11 cellular contexts compared by ENCODE assay signal in the genomic region with DNA sequence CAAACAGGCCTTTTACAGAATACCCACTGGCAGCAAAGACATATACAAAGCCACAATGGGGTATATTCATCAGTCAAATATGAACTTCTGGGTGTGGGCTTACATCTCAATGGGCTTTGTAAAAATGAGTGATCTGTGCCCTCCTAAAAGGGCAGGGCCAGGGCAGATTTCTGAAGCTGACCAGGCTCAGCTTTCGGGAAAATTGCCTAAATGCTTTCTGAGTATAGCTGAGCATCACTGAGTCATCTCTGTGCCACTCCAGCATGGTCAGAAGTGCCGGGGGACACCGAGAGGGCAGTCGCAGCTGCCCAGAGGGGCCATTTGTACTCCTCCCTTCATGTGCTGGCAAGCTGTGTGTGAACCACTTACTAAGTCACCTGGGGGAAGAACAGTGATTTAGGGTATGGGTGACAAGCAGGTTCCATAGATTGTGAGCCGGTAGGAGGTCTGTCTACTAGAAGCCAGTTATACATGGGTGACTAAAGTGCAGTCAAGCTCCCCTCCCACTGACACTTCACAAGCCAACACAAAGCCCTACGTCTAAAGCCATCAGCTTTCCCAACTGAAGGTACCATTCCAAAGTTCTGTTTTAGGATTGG.
A peak's percentile ranks its signal among the peaks of the same experiment; 100 is the strongest.
DNase-seq lines count a peak whose midpoint lies in the region; ATAC-seq and TF ChIP-seq lines count a peak whose summit lies in the region.
"Had no signal": no experiment of that assay in that cellular context is flagged by ENCODE, and none has a peak within 500 bp of the region (broad histone marks: within the 10 kb centered on the region; RNA-seq: fewer than 3 reads in every experiment).

No MANE protein-coding gene starts in this region.

- H3K4me2 ChIP-seq in mesenchymal stem cell (ENCODE audit: low read length, poor library complexity, severe bottlenecking), result no peak overlapping the region

- TF ChIP-seq CTCF in transverse colon (IDR thresholded peaks at IDR 0.05) (no peak), prostate gland (IDR thresholded peaks at IDR 0.05) (no peak), dorsolateral prefrontal cortex (IDR thresholded peaks at IDR 0.05 in 54 of 56, conservative IDR thresholded peaks at IDR 0.05 in 2 of 56; ENCODE audit: low read depth in 1 of 56, partially characterized antibody in 56 of 56) (no peak)

- H3K27ac Mint-ChIP-seq in activated CD8-positive, alpha-beta T cell treated with anti-CD3 and anti-CD28 coated beads, Interleukin-2, amount 10 ng/mL, durations not matched to agents 7 days and 5 days, result peak overlapping the region; percentile 70
- H3K27ac Mint-ChIP-seq: memory B cell had no signal

- H3K27me3 ChIP-seq in right cardiac atrium (ENCODE audit: control insufficient read depth, insufficient read depth) (no peaks in the 10 kb centered on the region), transverse colon (no peaks in the 10 kb centered on the region), prostate gland (replicated peaks; ENCODE audit: insufficient read depth) (no peaks in the 10 kb centered on the region), dorsolateral prefrontal cortex (no peaks in the 10 kb centered on the region), mesenchymal stem cell (ENCODE audit: control insufficient read depth in 1 of 2, insufficient read depth in 1 of 2, low read length in 2 of 2) (no peaks in the 10 kb centered on the region)

- H3K4ac ChIP-seq in mesenchymal stem cell (ENCODE audit: low read depth in 1 of 2, low read length in 2 of 2), result no peak overlapping the region

- H3K9ac ChIP-seq in mesenchymal stem cell (ENCODE audit: low read length), result no peak overlapping the region

- no peak overlapping the region for H4K91ac ChIP-seq in mesenchymal stem cell (ENCODE audit: low read length)

- H3K27me3 Mint-ChIP-seq in activated CD8-positive, alpha-beta T cell treated with anti-CD3 and anti-CD28 coated beads, Interleukin-2, amount 10 ng/mL, durations not matched to agents 7 days and 5 days (ENCODE audit: low read depth), result no peaks in the 10 kb centered on the region

- H4K8ac ChIP-seq in mesenchymal stem cell (ENCODE audit: low read length), result no peak overlapping the region

- no peak overlapping the region for H2AFZ ChIP-seq in mesenchymal stem cell (ENCODE audit: low read depth, low read length)

- H2BK15ac ChIP-seq in mesenchymal stem cell (ENCODE audit: low read depth, poor library complexity, severe bottlenecking), result no peak overlapping the region

- H2BK5ac ChIP-seq in mesenchymal stem cell (ENCODE audit: low read depth, low read length, poor library complexity, severe bottlenecking), result no peak overlapping the region

- no peak for TF ChIP-seq POLR2A in transverse colon (IDR thresholded peaks at IDR 0.05)
- no peak for TF ChIP-seq POLR2A in prostate gland (IDR thresholded peaks at IDR 0.05)

- H3K4me3 ChIP-seq in right cardiac atrium (ENCODE audit: low read length) (no peak overlapping the region), transverse colon (no peak overlapping the region), prostate gland (no peak overlapping the region), dorsolateral prefrontal cortex (no peak overlapping the region), mesenchymal stem cell (ENCODE audit: insufficient read depth in 1 of 2, low read depth in 1 of 2, low read length in 2 of 2) (no peak overlapping the region)

- no peaks in the 10 kb centered on the region for H3K79me1 ChIP-seq in mesenchymal stem cell (replicated peaks; ENCODE audit: low read length, poor library complexity, severe bottlenecking)

- ATAC-seq in Right ventricle myocardium inferior (peak; percentile 73), right cardiac atrium (peak; percentile 68 to 82)
- no peak for ATAC-seq in activated CD8-positive, alpha-beta T cell treated with anti-CD3 and anti-CD28 coated beads, Interleukin-2, amount 10 ng/mL, durations not matched to agents 7 days and 5 days

- H3K4me1 ChIP-seq in right cardiac atrium (ENCODE audit: control insufficient read depth, insufficient read depth, low read length) (no peaks in the 10 kb centered on the region), transverse colon (peaks cover 0 to 8% (median 0%) of the 10 kb centered on the region in 4 donors), prostate gland (replicated peaks) (peaks cover 4% of the 10 kb centered on the region), mesenchymal stem cell (ENCODE audit: control insufficient read depth, insufficient read depth, low read depth, low read length) (peaks cover 3% of the 10 kb centered on the region)

- POLR2A ChIA-PET in activated CD8-positive, alpha-beta T cell treated with anti-CD3 and anti-CD28 coated beads, Interleukin-2, amount 10 ng/mL, durations not matched to agents 7 days and 5 days (lab: Charles Lee), result interaction anchor here (1.6 kb wide), 1 partner anchor 26 kb away, joined by 5 read pairs; no protein-coding TSS in a partner anchor

- no peaks in the 10 kb centered on the region for H3K9me3 ChIP-seq in right cardiac atrium (ENCODE audit: control insufficient read depth, low read length)
- no peaks in the 10 kb centered on the region for H3K9me3 ChIP-seq in transverse colon
- H3K9me3 ChIP-seq in prostate gland, result no peaks in the 10 kb centered on the region
- H3K9me3 ChIP-seq in mesenchymal stem cell (ENCODE audit: control insufficient read depth, low read length), result no peaks in the 10 kb centered on the region

- no peak for TF ChIP-seq EP300 in transverse colon (IDR thresholded peaks at IDR 0.05; ENCODE audit: low read depth)

- peaks cover 17% of the 10 kb centered on the region for H3K36me3 Mint-ChIP-seq in activated CD8-positive, alpha-beta T cell treated with anti-CD3 and anti-CD28 coated beads, Interleukin-2, amount 10 ng/mL, durations not matched to agents 7 days and 5 days (ENCODE audit: low read depth)

- in situ Hi-C loops in transverse colon (cut with MboI; ENCODE audit: low pct_ligation_motif_present in 1 of 4, low pct_unique_long_range_greater_than_20kb in 1 of 4, low sequenced_read_pairs in 3 of 4), result no loop called here

- H3K18ac ChIP-seq in mesenchymal stem cell (ENCODE audit: low read depth in 1 of 2, low read length in 2 of 2), result peak overlapping the region in 1 of 2 experiments; percentile 48

- no peak overlapping the region for H2BK12ac ChIP-seq in mesenchymal stem cell (ENCODE audit: low read length in 2 of 2)

- H3K27ac ChIP-seq in right cardiac atrium (ENCODE audit: low read length) (peak overlapping the region; percentile 11), transverse colon (peak overlapping the region in 3 of 4 donors; percentile 28 to 54 (median 28)), prostate gland (no peak overlapping the region), dorsolateral prefrontal cortex (no peak overlapping the region), mesenchymal stem cell (ENCODE audit: low read length, poor library complexity, severe bottlenecking) (no peak overlapping the region)

- H3K36me3 ChIP-seq in transverse colon (no peaks in the 10 kb centered on the region), prostate gland (no peaks in the 10 kb centered on the region), mesenchymal stem cell (ENCODE audit: control insufficient read depth in 1 of 2, insufficient read depth in 2 of 2, low read depth in 1 of 2, low read length in 2 of 2) (no peaks in the 10 kb centered on the region)

- CTCF ChIA-PET in activated CD8-positive, alpha-beta T cell treated with anti-CD3 and anti-CD28 coated beads, Interleukin-2, amount 10 ng/mL, durations not matched to agents 7 days and 5 days (lab: Charles Lee), result interaction anchor here (1.6 kb wide), 1 partner anchor 19 kb away, joined by 5 read pairs; no protein-coding TSS in a partner anchor

- no peak overlapping the region for H3K4me3 Mint-ChIP-seq in activated CD8-positive, alpha-beta T cell treated with anti-CD3 and anti-CD28 coated beads, Interleukin-2, amount 10 ng/mL, durations not matched to agents 7 days and 5 days
- H3K4me3 Mint-ChIP-seq: memory B cell had no signal

- no peak overlapping the region for H2BK120ac ChIP-seq in mesenchymal stem cell (ENCODE audit: low read depth, low read length)

- intact Hi-C loops in Right ventricle myocardium inferior (cut with DNase I), result no loop called here
- intact Hi-C loops in cardiac septum (cut with DNase I), result no loop called here
- intact Hi-C loops in right cardiac atrium (cut with DNase I), result no loop called here
- intact Hi-C loops in transverse colon (cut with DNase I; ENCODE audit: low total_unique reads), result loop anchor here (5.0 kb wide), 1 partner anchor 237 kb away; no protein-coding TSS in a partner anchor
- intact Hi-C loops in prostate gland (cut with DNase I), result loop anchor here (5.0 kb wide), 1 partner anchor 73 kb away; no protein-coding TSS in a partner anchor
- intact Hi-C loops in dorsolateral prefrontal cortex (cut with DNase I), result no loop called here

- 75% methylated on average over 6 of the region's 6 CpGs for WGBS in right cardiac atrium
- WGBS in transverse colon (ENCODE audit: low coverage in 1 of 2), 2 donors, result 74% methylated on average over 5 of the region's 6 CpGs; no CpG with 5 or more reads in 1 of the 2 donors
- 80% methylated on average over 6 of the region's 6 CpGs for WGBS in prostate gland
- 91% methylated on average over 4 of the region's 6 CpGs for WGBS in mesenchymal stem cell

- H3K4me1 Mint-ChIP-seq in activated CD8-positive, alpha-beta T cell treated with anti-CD3 and anti-CD28 coated beads, Interleukin-2, amount 10 ng/mL, durations not matched to agents 7 days and 5 days (ENCODE audit: low read depth), result peaks cover 60% of the 10 kb centered on the region

- H2AK5ac ChIP-seq in mesenchymal stem cell (ENCODE audit: low read length, severe bottlenecking), result no peak overlapping the region

- DNase-seq in Right ventricle myocardium inferior (ENCODE audit: missing footprints) (no peak), cardiac septum (ENCODE audit: low spot score) (no peak), right cardiac atrium (peak in 2 of 3 donors; percentile 35 to 49), transverse colon (no peak), prostate gland (ENCODE audit: low spot score) (no peak), dorsolateral prefrontal cortex (no peak), mesenchymal stem cell (no peak)
- DNase-seq in activated CD8-positive, alpha-beta T cell treated with anti-CD3 and anti-CD28 coated beads, Interleukin-2, amount 10 ng/mL, durations not matched to agents 7 days and 5 days, result no peak
- DNase-seq: NCI-H524 treated with DMSO at 0.1 percent for 48 hours, retina had no signal

- H3K14ac ChIP-seq in mesenchymal stem cell (ENCODE audit: low read length in 2 of 2), result no peak overlapping the region

- H3K23ac ChIP-seq in mesenchymal stem cell (ENCODE audit: low read length in 2 of 2), result no peak overlapping the region

- H3K9me3 Mint-ChIP-seq in activated CD8-positive, alpha-beta T cell treated with anti-CD3 and anti-CD28 coated beads, Interleukin-2, amount 10 ng/mL, durations not matched to agents 7 days and 5 days (ENCODE audit: insufficient read depth), result peaks cover 6% of the 10 kb centered on the region
- H3K9me3 Mint-ChIP-seq: memory B cell had no signal

Comparison
In these comparisons a context has a peak if more than half of its experiments do, and no peak if none do; other contexts are left out.
1. DNase-seq: peak in right cardiac atrium (2 of 3); none in Right ventricle myocardium inferior (single experiment), cardiac septum (single experiment), activated CD8-positive, alpha-beta T cell treated with anti-CD3 and anti-CD28 coated beads, Interleukin-2, amount 10 ng/mL, durations not matched to agents 7 days and 5 days (single experiment), transverse colon (single experiment), prostate gland (single experiment), dorsolateral prefrontal cortex (0 of 10) and mesenchymal stem cell (single experiment).
2. H3K27ac ChIP-seq: peak in right cardiac atrium (single experiment) and transverse colon (3 of 4); none in prostate gland (0 of 2), dorsolateral prefrontal cortex (0 of 59) and mesenchymal stem cell (single experiment).
3. intact Hi-C loops: an anchor here in transverse colon (5.0 kb wide) and prostate gland (5.0 kb wide); none called in Right ventricle myocardium inferior, cardiac septum, right cardiac atrium and dorsolateral prefrontal cortex.